16 cellular contexts compared by ENCODE assay signal in the genomic region with DNA sequence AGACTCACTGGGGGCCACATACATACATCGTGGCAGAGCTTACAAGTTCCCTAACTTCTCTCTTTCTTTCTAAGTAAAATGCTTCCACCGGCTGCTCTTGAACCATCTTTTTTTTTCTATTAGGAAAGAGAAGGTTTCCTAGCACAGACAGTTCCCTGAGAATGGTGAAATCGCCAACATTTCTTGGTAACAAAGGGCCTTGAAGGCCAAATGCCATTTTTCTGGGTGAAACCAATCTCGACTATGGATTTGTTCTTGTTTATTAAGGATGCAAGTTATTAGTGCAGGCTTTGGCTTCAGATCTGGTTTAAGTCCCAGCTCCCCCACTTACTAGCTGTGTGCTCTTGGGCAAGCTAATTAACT. TPM values are rescaled to one million over a fixed set of nuclear protein-coding genes. Genes with fewer than 3 reads are reported as not detected.
DNase-seq lines count a peak whose midpoint lies in the region; ATAC-seq, FAIRE-seq and TF ChIP-seq lines count a peak whose summit lies in the region.
"Had no signal": no experiment of that assay in that cellular context is flagged by ENCODE, and none has a peak within 500 bp of the region (broad histone marks: within the 10 kb centered on the region; RNA-seq: fewer than 3 reads in every experiment).

No MANE protein-coding gene starts in this region.

- peak overlapping the region; percentile 26; the same call in 1 of the 2 replicates for H4K91ac ChIP-seq in IMR-90 (ENCODE audit: insufficient read depth, low read depth, low read length)

- no peak overlapping the region for H2AFZ ChIP-seq in IMR-90 (replicated peaks; ENCODE audit: low read length, poor library complexity)

- 0 out of 2 replicates have a peak overlapping the region, but pooled peaks have one; percentile 24 for H3K4ac ChIP-seq in IMR-90 (ENCODE audit: low read depth, low read length)

- H3K27me3 ChIP-seq in IMR-90 (ENCODE audit: control insufficient read depth, insufficient read depth, low read length) (no peaks in the 10 kb centered on the region), prostate gland (replicated peaks; ENCODE audit: insufficient read depth) (no peaks in the 10 kb centered on the region)
- H3K27me3 ChIP-seq: BE2C had no signal

- in situ Hi-C loops in IMR-90 (cut with MboI; ENCODE audit: low sequenced_read_pairs), result no loop called here

- DNase-seq in A549 (ENCODE audit: low read depth in 1 of 2, low spot score in 1 of 2) (no peak), IMR-90 (no peak), fibroblast of mammary gland (ENCODE audit: low read depth) (peak; percentile 29), prostate gland (ENCODE audit: low spot score) (no peak), HuH-7 (ENCODE audit: low spot score) (no peak), T1000 (lab: John Stamatoyannopoulos, UW) (no peak)
- no peak for DNase-seq in activated effector memory CD4-positive, alpha-beta T cell treated with anti-CD3 and anti-CD28 coated beads, Interleukin-2, amount 50 U/mL, for 16 hours
- DNase-seq: activated CD8-positive, alpha-beta memory T cell treated with anti-CD3 and anti-CD28 coated beads, Interleukin-2, amount 50 U/mL, for 4 hours; amygdala; BE2C; EL; NCI-H1092 treated with DMSO at 0.1 percent for 48 hours; NCI-H446; T-helper 9 cell had no signal

- peaks cover 14% of the 10 kb centered on the region for H3K9me1 ChIP-seq in IMR-90 (ENCODE audit: insufficient read depth, low read length)

- CTCF ChIA-PET in A549 (lab: Yijun Ruan, JAX) (interaction anchor here (0.8 to 12.1 kb wide), 4 partner anchors 27 to 118 kb away, joined by 3 to 121 read pairs (median 4); no protein-coding TSS in a partner anchor), IMR-90 (lab: Yijun Ruan, JAX) (no interaction called here)

- intact Hi-C loops in IMR-90 (cut with micrococcal nuclease) (loop anchor here (5.0 kb wide), 2 partner anchors 33 to 47 kb away; no protein-coding TSS in a partner anchor), prostate gland (cut with DNase I) (no loop called here)

- H4K8ac ChIP-seq in IMR-90 (ENCODE audit: low read depth in 2 of 2, low read length in 2 of 2), result 0 out of 4 replicates have a peak overlapping the region, but pooled peaks of 1 of the 2 experiments have one; percentile 29

- H3K4me3 ChIP-seq in A549, result no peak overlapping the region
- no peak overlapping the region for H3K4me3 ChIP-seq in IMR-90 (ENCODE audit: insufficient read depth, low read depth, low read length)
- peak overlapping the region; percentile 62 for H3K4me3 ChIP-seq in fibroblast of mammary gland (ENCODE audit: control insufficient read depth, low read depth, low read length)
- H3K4me3 ChIP-seq in prostate gland, result no peak overlapping the region

- peak overlapping the region; percentile 34; the same call in 1 of the 2 replicates for H3K23ac ChIP-seq in IMR-90 (ENCODE audit: low read depth, low read length)

- peak overlapping the region; percentile 6; the same call in 1 of the 2 replicates for H2BK20ac ChIP-seq in IMR-90 (ENCODE audit: low read depth, low read length)

- no peak overlapping the region for H2AK9ac ChIP-seq in IMR-90 (replicated peaks; ENCODE audit: low read depth, low read length, poor library complexity)

- no peak for TF ChIP-seq RAD21 in A549 (conservative IDR thresholded peaks at IDR 0.05 in 1 of 2, IDR thresholded peaks at IDR 0.05 in 1 of 2)
- no peak for TF ChIP-seq RAD21 in IMR-90 (IDR thresholded peaks at IDR 0.05; ENCODE audit: low read length)

- peak overlapping the region; percentile 80 to 88; a peak in 4 of 6 replicates for H3K27ac ChIP-seq in A549
- H3K27ac ChIP-seq in IMR-90 (ENCODE audit: insufficient read depth, low read length), result peak overlapping the region; percentile 7; the same call in 1 of the 2 replicates
- H3K27ac ChIP-seq in prostate gland, result peak overlapping the region; percentile 23 to 46

- WGBS in A549 (ENCODE audit: missing lambda C conversion rate), result 61% methylated on average over 4 of the region's 4 CpGs
- WGBS in IMR-90 (ENCODE audit: extremely low coverage in 2 of 2, insufficient read length in 1 of 2), 2 experiments, result no CpG with 5 or more reads among the region's 4 CpGs
- 56% methylated on average over 4 of the region's 4 CpGs for WGBS in prostate gland

- H3K9ac ChIP-seq in IMR-90 (ENCODE audit: low read depth, low read length), result no peak overlapping the region

- peaks cover 80% of the 10 kb centered on the region for H3K4me1 ChIP-seq in A549
- H3K4me1 ChIP-seq in IMR-90 (ENCODE audit: control insufficient read depth, insufficient read depth, low read length), result peaks cover 27% of the 10 kb centered on the region
- H3K4me1 ChIP-seq in prostate gland (replicated peaks), result peaks cover 13% of the 10 kb centered on the region
- H3K4me1 ChIP-seq: BE2C had no signal

- no peak overlapping the region for H2BK5ac ChIP-seq in IMR-90 (ENCODE audit: low read depth, low read length, poor library complexity, severe bottlenecking)

- no peak overlapping the region for H3K14ac ChIP-seq in IMR-90 (replicated peaks; ENCODE audit: low read depth, low read length)

- H3K4me2 ChIP-seq in A549 (peak overlapping the region; percentile 98), IMR-90 (ENCODE audit: low read depth, low read length) (no peak overlapping the region)

- peaks cover 7 to 33% of the 10 kb centered on the region in 2 experiments for H3K79me1 ChIP-seq in IMR-90 (ENCODE audit: low read depth in 1 of 2, low read length in 2 of 2)

- POLR2A ChIA-PET in A549 (lab: Yijun Ruan, JAX) (interaction anchor here (11.5 kb wide), 1 partner anchor 61 kb away, joined by 194 read pairs; no protein-coding TSS in a partner anchor), IMR-90 (lab: Charles Lee; ENCODE audit: unreplicated experiment) (interaction anchor here (1.0 kb wide), 1 partner anchor 61 kb away, joined by 3 read pairs; no protein-coding TSS in a partner anchor)

- TF ChIP-seq POLR2A in A549 (IDR thresholded peaks at IDR 0.05; ENCODE audit: low read length), result no peak
- no peak for TF ChIP-seq POLR2A in IMR-90 (IDR thresholded peaks at IDR 0.05; ENCODE audit: low read depth, low read length)
- no peak for TF ChIP-seq POLR2A in prostate gland (IDR thresholded peaks at IDR 0.05)

- 0 out of 3 replicates have a peak overlapping the region, but pooled peaks have one; percentile 7 for H2BK15ac ChIP-seq in IMR-90 (ENCODE audit: low read depth, low read length)

- no peak overlapping the region for H2AK5ac ChIP-seq in IMR-90 (ENCODE audit: low read depth, low read length)

- H3K18ac ChIP-seq in IMR-90 (ENCODE audit: low read depth, low read length), result peak overlapping the region; percentile 14; the same call in 1 of the 2 replicates

- dilution Hi-C loops in IMR-90 (cut with HindIII; ENCODE audit: low sequenced_read_pairs, unreplicated experiment), result no loop called here

- no peak for TF ChIP-seq EP300 in A549 (IDR thresholded peaks at IDR 0.05)

- H4K20me1 ChIP-seq in IMR-90 (ENCODE audit: insufficient read depth, low read length), result no peaks in the 10 kb centered on the region

- no peak overlapping the region; the same call in none of the 2 replicates for H2BK120ac ChIP-seq in IMR-90 (ENCODE audit: low read depth, low read length)

- no TSS peak for BruUV-seq in IMR-90 (replicated peaks; lab: Mats Ljungman, UMichigan)

- H3K9me3 ChIP-seq in A549, result no peaks in the 10 kb centered on the region
- no peaks in the 10 kb centered on the region for H3K9me3 ChIP-seq in IMR-90 (ENCODE audit: control insufficient read depth, insufficient read depth, low read length)
- no peaks in the 10 kb centered on the region for H3K9me3 ChIP-seq in prostate gland
- H3K9me3 ChIP-seq: BE2C had no signal

- H3K36me3 ChIP-seq in IMR-90 (ENCODE audit: control insufficient read depth, insufficient read depth, low read length) (peaks cover 2% of the 10 kb centered on the region; the same call in 1 of the 2 replicates), prostate gland (no peaks in the 10 kb centered on the region)
- H3K36me3 ChIP-seq: BE2C had no signal

- no peak overlapping the region for H3K56ac ChIP-seq in IMR-90 (ENCODE audit: extremely low read depth, insufficient read depth, low read length)

- H4K5ac ChIP-seq in IMR-90 (ENCODE audit: low read depth, low read length), result no peak overlapping the region; the same call in 1 of the 2 replicates

- no peak for ATAC-seq in A549
- no peak for ATAC-seq in IMR-90 (ENCODE audit: low read depth)
- ATAC-seq in HG03196 (IDR thresholded peaks at IDR 0.05; ENCODE audit: unreplicated experiment), result no peak

- TF ChIP-seq CTCF in A549 (IDR thresholded peaks at IDR 0.05), result no peak
- TF ChIP-seq CTCF in IMR-90 (conservative IDR thresholded peaks at IDR 0.05; ENCODE audit: low read depth, low read length), result no peak
- TF ChIP-seq CTCF in fibroblast of mammary gland (conservative IDR thresholded peaks at IDR 0.05; ENCODE audit: control insufficient read depth, insufficient read depth, low read depth, low read length), result no peak
- TF ChIP-seq CTCF in prostate gland (IDR thresholded peaks at IDR 0.05), result no peak

- no peak for FAIRE-seq in A549 (lab: Jason Lieb, UNC)
- FAIRE-seq: RCC 7860 had no signal

TF ChIP-seq in IMR-90, 13 proteins besides CTCF, POLR2A, EP300 and RAD21 (continues in another document):
- no peak for TF ChIP-seq CEBPB (IDR thresholded peaks at IDR 0.05; ENCODE audit: low read depth, low read length)
- TF ChIP-seq CHD1 (IDR thresholded peaks at IDR 0.05; ENCODE audit: low read depth, low read length), result no peak
- TF ChIP-seq SMC3 (IDR thresholded peaks at IDR 0.05; ENCODE audit: low read depth, low read length), result no peak
- TF ChIP-seq MXI1 (IDR thresholded peaks at IDR 0.05; ENCODE audit: borderline replicate concordance, low read depth, low read length), result no peak
- no peak for TF ChIP-seq FOS (IDR thresholded peaks at IDR 0.05; ENCODE audit: low read depth, low read length)
- TF ChIP-seq MAFK (IDR thresholded peaks at IDR 0.05; ENCODE audit: low read depth, low read length), result no peak
- TF ChIP-seq RFX5 (IDR thresholded peaks at IDR 0.05; ENCODE audit: low read depth, low read length), result no peak

RNA-seq across cellular contexts. Expression of gene LMCD1, which starts 3.0 kb away (rescaled TPM):
- 85.4 and 86.1 TPM in 2 replicates for polyA plus RNA-seq in A549 (2011; rRNA removed)
- 107 and 123 TPM in 2 replicates for polyA plus RNA-seq in A549 (2012; cell fraction: cytosol; rRNA removed)
- 121 and 126 TPM in 2 replicates for polyA plus RNA-seq in A549 (2012; cell fraction: nucleus; rRNA removed)
- polyA plus RNA-seq in A549 (2017; fragmentation: RNase III; extraction: RNeasy Plus Mini Kit Qiagen cat#74134 plus additional on column Dnase treatment), result 64.3 to 73.2 TPM (median 67.7 TPM) in 3 replicates
- 51.7 and 55.9 TPM in 2 replicates for polyA minus RNA-seq in A549 (2011; rRNA and poly(A)+ RNA removed)
- total RNA-seq in IMR-90 (2012; rRNA removed), result 33.6 and 50.0 TPM in 2 replicates
- 43.1 and 53.8 TPM in 2 replicates for polyA plus RNA-seq in IMR-90 (2012; rRNA removed)
- polyA plus RNA-seq in IMR-90 (2012; cell fraction: cytosol; rRNA removed), result 47.4 and 70.5 TPM in 2 replicates
- polyA plus RNA-seq in IMR-90 (2012; cell fraction: nucleus; rRNA removed; ENCODE audit: low replicate concordance), result 28.7 and 43.9 TPM in 2 replicates
- 100 to 1,000 TPM in 1 of 2 donors, 10 to 100 TPM in 1; 73.0 to 144 TPM for total RNA-seq in prostate gland

Comparison
In these comparisons a context has a peak if more than half of its experiments do, and no peak if none do; other contexts are left out.
1. H3K27ac ChIP-seq: peak in every context shown above with its lines; median percentile 84 in A549; 34 in prostate gland; 7 in IMR-90.